ENCODE assay signal across 19 cellular contexts in genomic region chr2:118991554-118991953, GRCh38. TPM values are rescaled to one million over a fixed set of nuclear protein-coding genes. Genes with fewer than 3 reads are reported as not detected.
DNase-seq lines count a peak whose midpoint lies in the region; ATAC-seq and TF ChIP-seq lines count a peak whose summit lies in the region.
"Had no signal": no experiment of that assay in that cellular context is flagged by ENCODE, and none has a peak within 500 bp of the region (broad histone marks: within the 10 kb centered on the region; RNA-seq: fewer than 3 reads in every experiment).

No MANE protein-coding gene starts in this region.

- DNase-seq in NCI-H82 (lab: John Stamatoyannopoulos, UW): peak; percentile 56
- DNase-seq in NCI-H82 treated with DMSO at 0.1 percent for 48 hours (lab: John Stamatoyannopoulos, UW; ENCODE audit: unreplicated experiment): no peak
- peak; percentile 2 for DNase-seq in activated T-cell treated with anti-CD3 and anti-CD28 coated beads, Interleukin-2, amount 50 U/mL, for 24 hours
- DNase-seq in activated T-cell treated with anti-CD3 and anti-CD28 coated beads, Interleukin-2, amount 50 U/mL, for 72 hours: no peak
- DNase-seq in osteocyte (ENCODE audit: extremely low spot score, unreplicated experiment): peak; percentile 70
- DNase-seq in ureter (ENCODE audit: low spot score): peak; percentile 7
- DNase-seq in T-helper 17 cell: no peak
- DNase-seq: CD4-positive, alpha-beta memory T cell; DMS153; DMS79; GDM1; HCEC 1CT had no signal

- H3K27me3 Mint-ChIP-seq in activated T-cell treated with anti-CD3 and anti-CD28 coated beads, Interleukin-2, amount 50 U/mL, for 24 hours: no peaks in the 10 kb centered on the region
- peaks cover 12% of the 10 kb centered on the region for H3K27me3 Mint-ChIP-seq in activated T-cell treated with anti-CD3 and anti-CD28 coated beads, Interleukin-2, amount 50 U/mL, for 72 hours (ENCODE audit: low read depth)
- H3K27me3 Mint-ChIP-seq in osteocyte (ENCODE audit: unreplicated experiment) (no peaks in the 10 kb centered on the region), T-helper 17 cell (peaks cover 27% of the 10 kb centered on the region)
- H3K27me3 Mint-ChIP-seq: CD4-positive, alpha-beta memory T cell had no signal

- no peak overlapping the region for H3K27ac Mint-ChIP-seq in activated T-cell treated with anti-CD3 and anti-CD28 coated beads, Interleukin-2, amount 50 U/mL, for 24 hours
- no peak overlapping the region for H3K27ac Mint-ChIP-seq in activated T-cell treated with anti-CD3 and anti-CD28 coated beads, Interleukin-2, amount 50 U/mL, for 72 hours
- no peak overlapping the region for H3K27ac Mint-ChIP-seq in osteocyte (ENCODE audit: unreplicated experiment)
- H3K27ac Mint-ChIP-seq in T-helper 17 cell: no peak overlapping the region
- H3K27ac Mint-ChIP-seq: CD14-positive monocyte; CD4-positive, alpha-beta memory T cell; GM23338 had no signal

- H3K4me3 Mint-ChIP-seq in activated T-cell treated with anti-CD3 and anti-CD28 coated beads, Interleukin-2, amount 50 U/mL, for 24 hours: no peak overlapping the region
- no peak overlapping the region for H3K4me3 Mint-ChIP-seq in activated T-cell treated with anti-CD3 and anti-CD28 coated beads, Interleukin-2, amount 50 U/mL, for 72 hours
- no peak overlapping the region for H3K4me3 Mint-ChIP-seq in osteocyte (ENCODE audit: unreplicated experiment)
- H3K4me3 Mint-ChIP-seq in T-helper 17 cell: no peak overlapping the region
- H3K4me3 Mint-ChIP-seq: CD14-positive monocyte; CD4-positive, alpha-beta memory T cell; GM23338 had no signal

- TF ChIP-seq CTCF in osteocyte (IDR thresholded peaks at IDR 0.05): no peak

- ATAC-seq in activated T-cell treated with anti-CD3 and anti-CD28 coated beads, Interleukin-2, amount 50 U/mL, for 72 hours (replicated peaks in 1 of 2): no peak
- ATAC-seq in GM18868 (IDR thresholded peaks at IDR 0.05; ENCODE audit: unreplicated experiment) (no peak), T-helper 17 cell (no peak)
- ATAC-seq: GM23338 had no signal

- H3K36me3 Mint-ChIP-seq in activated T-cell treated with anti-CD3 and anti-CD28 coated beads, Interleukin-2, amount 50 U/mL, for 24 hours (ENCODE audit: low read depth): no peaks in the 10 kb centered on the region
- H3K36me3 Mint-ChIP-seq in activated T-cell treated with anti-CD3 and anti-CD28 coated beads, Interleukin-2, amount 50 U/mL, for 72 hours (ENCODE audit: insufficient read depth in 2 of 2): no peaks in the 10 kb centered on the region
- H3K36me3 Mint-ChIP-seq in osteocyte (ENCODE audit: unreplicated experiment) (no peaks in the 10 kb centered on the region), T-helper 17 cell (ENCODE audit: low read depth) (peaks cover 2% of the 10 kb centered on the region)
- H3K36me3 Mint-ChIP-seq: CD4-positive, alpha-beta memory T cell had no signal

- H3K9me3 Mint-ChIP-seq in activated T-cell treated with anti-CD3 and anti-CD28 coated beads, Interleukin-2, amount 50 U/mL, for 24 hours: no peaks in the 10 kb centered on the region
- H3K9me3 Mint-ChIP-seq in activated T-cell treated with anti-CD3 and anti-CD28 coated beads, Interleukin-2, amount 50 U/mL, for 72 hours: no peaks in the 10 kb centered on the region
- no peaks in the 10 kb centered on the region for H3K9me3 Mint-ChIP-seq in osteocyte (ENCODE audit: unreplicated experiment)
- H3K9me3 Mint-ChIP-seq: GM23338 had no signal

- H3K9me3 ChIP-seq in T-helper 17 cell (ENCODE audit: control insufficient read depth, low read length, poor library complexity, severe bottlenecking): no peaks in the 10 kb centered on the region
- H3K9me3 ChIP-seq: BLaER1 had no signal

- peaks cover 18% of the 10 kb centered on the region for H3K4me1 Mint-ChIP-seq in activated T-cell treated with anti-CD3 and anti-CD28 coated beads, Interleukin-2, amount 50 U/mL, for 24 hours (ENCODE audit: low read depth)
- peaks cover 5% of the 10 kb centered on the region for H3K4me1 Mint-ChIP-seq in activated T-cell treated with anti-CD3 and anti-CD28 coated beads, Interleukin-2, amount 50 U/mL, for 72 hours (ENCODE audit: low read depth)
- H3K4me1 Mint-ChIP-seq in osteocyte (ENCODE audit: unreplicated experiment) (no peaks in the 10 kb centered on the region), T-helper 17 cell (peaks cover 5% of the 10 kb centered on the region)
- H3K4me1 Mint-ChIP-seq: GM23338 had no signal

RNA-seq across cellular contexts. Expression of gene MARCO, which starts 49.6 kb away (rescaled TPM):
- not detected for total RNA-seq in activated T-cell treated with anti-CD3 and anti-CD28 coated beads, Interleukin-2, amount 50 U/mL, for 72 hours
- not detected in 2 replicates for total RNA-seq in osteocyte
- total RNA-seq in ureter: 4.8 TPM
- total RNA-seq in T-helper 17 cell: not detected
- total RNA-seq: A673, Daoy, GM23338, HT-29 had no signal

Comparison
In these comparisons a context has a peak if more than half of its experiments do, and no peak if none do; other contexts are left out.
1. DNase-seq: peak in NCI-H82 (single experiment), activated T-cell treated with anti-CD3 and anti-CD28 coated beads, Interleukin-2, amount 50 U/mL, for 24 hours (single experiment), osteocyte (single experiment) and ureter (single experiment); none in NCI-H82 treated with DMSO at 0.1 percent for 48 hours (single experiment), activated T-cell treated with anti-CD3 and anti-CD28 coated beads, Interleukin-2, amount 50 U/mL, for 72 hours (0 of 2) and T-helper 17 cell (0 of 3).